ENCODE assay signal across 1 cellular context in genomic region chr1:81576996-81577697, GRCh38.
TF ChIP-seq lines count a peak whose summit lies in the region.

No MANE protein-coding gene starts in this region.

TF ChIP-seq in GM12878, 131 proteins besides CTCF, POLR2A, EP300 and RAD21 (continued from another document):
- no peak for TF ChIP-seq ZBTB11 (CRISPR knock-in tag; IDR thresholded peaks at IDR 0.05)
